In the genomic region with DNA sequence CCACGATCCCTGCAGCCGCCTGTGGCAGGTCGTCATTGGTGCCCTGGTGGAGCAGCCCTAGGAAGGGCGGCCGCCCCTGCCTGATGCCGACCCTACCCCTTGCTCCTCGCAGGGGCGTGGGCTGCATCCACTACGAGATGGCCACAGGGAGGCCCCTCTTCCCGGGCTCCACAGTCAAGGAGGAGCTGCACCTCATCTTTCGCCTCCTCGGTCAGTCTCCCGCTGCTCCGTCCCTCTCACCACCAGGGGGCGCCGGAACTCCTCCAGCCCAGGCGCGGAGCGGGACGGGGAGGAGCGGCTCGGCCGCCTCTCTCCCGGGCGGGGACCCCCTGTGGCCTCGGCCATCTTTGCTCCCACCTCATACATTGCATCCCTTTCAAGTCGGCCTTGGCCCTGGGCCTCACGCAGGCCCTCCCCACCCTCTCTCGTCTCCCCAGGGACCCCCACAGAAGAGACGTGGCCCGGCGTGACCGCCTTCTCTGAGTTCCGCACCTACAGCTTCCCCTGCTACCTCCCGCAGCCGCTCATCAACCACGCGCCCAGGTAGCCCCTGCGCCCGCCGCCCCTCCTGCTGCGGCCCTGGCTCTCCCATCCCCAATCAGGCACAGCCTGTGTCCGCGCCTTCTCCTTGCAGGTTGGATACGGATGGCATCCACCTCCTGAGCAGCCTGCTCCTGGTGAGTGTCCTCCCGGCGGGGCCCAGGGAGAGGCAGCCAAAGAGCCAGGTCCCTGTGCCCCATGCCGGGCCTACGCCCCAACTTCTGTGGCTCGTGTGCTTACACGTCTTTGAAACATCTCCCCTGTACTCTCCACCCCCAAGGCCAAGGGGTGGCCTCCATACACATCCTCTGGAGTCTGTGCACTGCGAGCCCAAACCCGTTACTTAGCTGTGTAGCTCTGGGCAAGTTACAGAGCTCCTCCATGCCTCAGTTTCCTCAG, we compare ENCODE assay signal across 8 cellular contexts. TPM values are rescaled to one million over a fixed set of nuclear protein-coding genes. Genes with fewer than 3 reads are reported as not detected.
A peak's percentile ranks its signal among the peaks of the same experiment; 100 is the strongest.
DNase-seq lines count a peak whose midpoint lies in the region; ATAC-seq lines count a peak whose summit lies in the region.

No MANE protein-coding gene starts in this region.

- WGBS in urinary bladder: 33% methylated on average over 53 of the region's 53 CpGs

- peak overlapping the region; percentile 60 for H3K4me3 ChIP-seq in rectal smooth muscle tissue (ENCODE audit: low read length)
- peak overlapping the region; percentile 13 for H3K4me3 ChIP-seq in urinary bladder (ENCODE audit: low read depth, low read length)

- DNase-seq in NCI-H2029 treated with DMSO at 0.1 percent for 48 hours (lab: John Stamatoyannopoulos, UW) (peak; percentile 16), NCI-H2029 (lab: John Stamatoyannopoulos, UW) (no peak), LHCN-M2 (ENCODE audit: low read depth) (peak; percentile 35), T follicular helper cell (ENCODE audit: low read depth) (peak; percentile 70), left cardiac atrium (peak; percentile 85)
- DNase-seq in activated naive CD8-positive, alpha-beta T cell treated with anti-CD3 and anti-CD28 coated beads, Interleukin-2, amount 50 U/mL, for 16 hours (ENCODE audit: low read depth, low spot score): peak; percentile 76

- peak; percentile 71 to 76 for ATAC-seq in left cardiac atrium

- H3K9ac ChIP-seq in rectal smooth muscle tissue (ENCODE audit: low read length): no peak overlapping the region

- peaks cover 1% of the 10 kb centered on the region for H3K27me3 ChIP-seq in rectal smooth muscle tissue (ENCODE audit: control insufficient read depth, insufficient read depth, low read length)

- H3K27ac ChIP-seq in rectal smooth muscle tissue (ENCODE audit: low read depth, low read length) (no peak overlapping the region), urinary bladder (ENCODE audit: low read depth) (no peak overlapping the region)

- H3K4me1 ChIP-seq in rectal smooth muscle tissue (ENCODE audit: control insufficient read depth, insufficient read depth, low read length) (no peaks in the 10 kb centered on the region), urinary bladder (ENCODE audit: insufficient read depth) (no peaks in the 10 kb centered on the region)

- intact Hi-C loops in left cardiac atrium (cut with DNase I): loop anchor here in 1 of 2 donors (5.0 kb wide), 1 partner anchor 128 kb away; no protein-coding TSS in a partner anchor

- peaks cover 4% of the 10 kb centered on the region for H3K36me3 ChIP-seq in rectal smooth muscle tissue (ENCODE audit: control insufficient read depth, insufficient read depth, low read length)
- H3K36me3 ChIP-seq in urinary bladder (ENCODE audit: insufficient read depth): no peaks in the 10 kb centered on the region

RNA-seq across cellular contexts. Expression of gene CDK18, which starts 24.7 kb away (rescaled TPM):
- total RNA-seq in LHCN-M2 (2014; rRNA removed) (0.34 and 0.71 TPM in 2 replicates), left cardiac atrium (100 to 1,000 TPM; 102 to 118 TPM), urinary bladder (3.5 TPM)
- 6.1 TPM for polyA plus RNA-seq in LHCN-M2 (2012)
- polyA plus RNA-seq in urinary bladder: 6.0 TPM

Comparison
In these comparisons a context has a peak if more than half of its experiments do, and no peak if none do; other contexts are left out.
1. RNA of gene CDK18, which starts 24.7 kb away (total RNA-seq): 102 to 118 TPM in left cardiac atrium; 3.5 TPM in urinary bladder (single experiment) and 0.34 to 0.71 TPM in LHCN-M2; every median in the first group is over 10 times any median in the second.